Comparison of ENCODE assay signal across 8 cellular contexts in the genomic region with DNA sequence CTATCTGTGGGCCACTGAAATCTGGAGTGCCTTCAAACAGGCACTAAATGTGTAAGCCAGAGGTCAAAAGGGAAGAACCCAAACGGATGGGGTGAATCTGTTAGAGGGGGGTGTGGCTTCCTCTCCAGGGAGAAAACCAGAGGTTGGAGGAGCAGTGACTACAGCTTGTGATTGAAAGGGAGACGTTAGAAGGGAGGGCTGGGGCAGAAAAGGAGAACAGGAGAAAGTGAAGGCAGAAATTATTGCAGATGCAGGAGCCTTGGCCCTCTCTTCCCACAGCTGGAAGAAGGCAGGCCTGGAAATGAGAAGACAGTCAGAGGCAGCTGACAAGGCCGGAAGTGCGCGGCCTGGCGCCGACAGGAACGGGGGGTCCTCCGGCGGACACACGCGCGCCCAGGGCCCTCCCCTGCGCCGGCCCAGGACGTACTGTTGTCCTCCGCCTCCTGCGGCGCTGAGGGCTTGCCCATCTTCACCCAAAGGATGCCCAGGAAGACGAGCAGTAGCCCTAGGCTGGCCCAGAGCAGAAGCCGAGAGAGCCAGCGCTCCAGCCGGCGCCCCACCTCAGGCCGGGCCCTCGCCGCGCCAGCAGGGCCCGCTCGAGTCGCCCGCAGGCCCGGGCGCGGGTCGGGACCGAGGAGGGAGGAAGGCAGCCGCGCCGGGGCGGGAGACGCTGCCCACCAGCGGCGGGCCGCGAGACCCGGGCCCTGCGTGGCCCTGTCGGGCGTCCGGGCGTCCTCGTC. TPM values are rescaled to one million over a fixed set of nuclear protein-coding genes. Genes with fewer than 3 reads are reported as not detected.
DNase-seq lines count a peak whose midpoint lies in the region; ATAC-seq and TF ChIP-seq lines count a peak whose summit lies in the region.

No MANE protein-coding gene starts in this region.

- 0% methylated on average over 1 to 21 of the region's 53 CpGs for WGBS in transverse colon (ENCODE audit: low coverage in 1 of 2), 2 donors

- peaks cover 28% of the 10 kb centered on the region for H3K36me3 ChIP-seq in osteoblast (ENCODE audit: insufficient read depth, low read length)
- H3K36me3 ChIP-seq in transverse colon, result peaks cover 0 to 18% (median 2%) of the 10 kb centered on the region in 4 donors

- H4K20me1 ChIP-seq in osteoblast (ENCODE audit: insufficient read depth, low read length), result peaks cover 42% of the 10 kb centered on the region

- in situ Hi-C loops in SK-MEL-5 (cut with HindIII; ENCODE audit: low pct_unique_long_range_greater_than_20kb, low sequenced_read_pairs) (no loop called here), transverse colon (cut with MboI; ENCODE audit: low pct_ligation_motif_present in 1 of 4, low pct_unique_long_range_greater_than_20kb in 1 of 4, low sequenced_read_pairs in 3 of 4) (no loop called here)

- H3K9me3 ChIP-seq in osteoblast (ENCODE audit: low read depth, low read length), result no peaks in the 10 kb centered on the region
- H3K9me3 ChIP-seq in transverse colon, result no peaks in the 10 kb centered on the region

- TF ChIP-seq CTCF in osteoblast (IDR thresholded peaks at IDR 0.05; ENCODE audit: extremely low read depth, low read depth, low read length), result no peak
- no peak for TF ChIP-seq CTCF in transverse colon (IDR thresholded peaks at IDR 0.05)

- H3K4me3 ChIP-seq in osteoblast (ENCODE audit: insufficient read depth, low read length), result peak overlapping the region; percentile 84
- peak overlapping the region; percentile 73 to 99 (median 88) for H3K4me3 ChIP-seq in transverse colon

- no peak for TF ChIP-seq EP300 in transverse colon (IDR thresholded peaks at IDR 0.05; ENCODE audit: low read depth)

- H3K4me1 ChIP-seq in osteoblast (ENCODE audit: insufficient read depth, low read length) (peaks cover 49% of the 10 kb centered on the region), transverse colon (peaks cover 19 to 35% (median 30%) of the 10 kb centered on the region in 4 donors)

- peak overlapping the region; percentile 2 for H2AFZ ChIP-seq in osteoblast (ENCODE audit: low read length)

- peak overlapping the region; percentile 90 for H3K4me2 ChIP-seq in osteoblast (ENCODE audit: insufficient read depth, low read length)

- peaks cover 4 to 6% of the 10 kb centered on the region in 2 donors for H3K9me3 Mint-ChIP-seq in activated naive CD4-positive, alpha-beta T cell treated with anti-CD3 and anti-CD28 coated beads, Interleukin-2, amount 50 U/mL, for 72 hours

- peaks cover 13% of the 10 kb centered on the region in 2 donors for H3K36me3 Mint-ChIP-seq in activated naive CD4-positive, alpha-beta T cell treated with anti-CD3 and anti-CD28 coated beads, Interleukin-2, amount 50 U/mL, for 72 hours

- ATAC-seq in GM19395 (IDR thresholded peaks at IDR 0.05; ENCODE audit: unreplicated experiment), result peak; percentile 62
- ATAC-seq in HG03520 (IDR thresholded peaks at IDR 0.05; ENCODE audit: unreplicated experiment), result peak; percentile 28
- peak; percentile 70 to 72 for ATAC-seq in activated naive CD4-positive, alpha-beta T cell treated with anti-CD3 and anti-CD28 coated beads, Interleukin-2, amount 50 U/mL, for 72 hours

- peak overlapping the region; percentile 99 for H3K27ac Mint-ChIP-seq in activated naive CD4-positive, alpha-beta T cell treated with anti-CD3 and anti-CD28 coated beads, Interleukin-2, amount 50 U/mL, for 72 hours

- DNase-seq in COLO829 (ENCODE audit: low spot score) (peak; percentile 68), SK-MEL-5 (ENCODE audit: low read depth, low spot score) (peak; percentile 76), glomerular visceral epithelial cell (ENCODE audit: extremely low spot score) (peak; percentile 66), osteoblast (ENCODE audit: insufficient read length, low spot score, missing footprints) (peak; percentile 93), transverse colon (peak; percentile 77)
- peak; percentile 60 to 70 for DNase-seq in activated naive CD4-positive, alpha-beta T cell treated with anti-CD3 and anti-CD28 coated beads, Interleukin-2, amount 50 U/mL, for 72 hours (ENCODE audit: low spot score in 2 of 2)

- H3K79me2 ChIP-seq in osteoblast (ENCODE audit: insufficient read depth, low read length), result peaks cover 57% of the 10 kb centered on the region

- H3K27me3 ChIP-seq in osteoblast (ENCODE audit: insufficient read depth, low read length), result no peaks in the 10 kb centered on the region
- peaks cover 5% of the 10 kb centered on the region for H3K27me3 ChIP-seq in transverse colon

- H3K27ac ChIP-seq in osteoblast (ENCODE audit: low read depth, low read length), result peak overlapping the region; percentile 87
- peak overlapping the region; percentile 96 to 99 (median 98) for H3K27ac ChIP-seq in transverse colon

- TF ChIP-seq POLR2A in transverse colon (IDR thresholded peaks at IDR 0.05), result peak; percentile 60

- intact Hi-C loops in transverse colon (cut with DNase I; ENCODE audit: low total_unique reads), result loop anchor here (1.0 to 5.0 kb wide), 2 partner anchors 94 to 237 kb away; no protein-coding TSS in a partner anchor

RNA-seq across cellular contexts. Expression of a gene that starts 0.8 kb away (rescaled TPM):
- total RNA-seq in SK-MEL-5 (2014; rRNA removed; shearing (Covaris generic)), result 40.0 and 54.6 TPM in 2 replicates
- 46.1 and 49.9 TPM in 2 replicates for polyA plus RNA-seq in SK-MEL-5 (2015; cell fraction: cytosol; rRNA removed)
- polyA plus RNA-seq in SK-MEL-5 (2015; cell fraction: nucleus; rRNA removed), result 126 and 146 TPM in 2 replicates
- 10 to 100 TPM; 54.4 to 80.5 TPM for total RNA-seq in activated naive CD4-positive, alpha-beta T cell treated with anti-CD3 and anti-CD28 coated beads, Interleukin-2, amount 50 U/mL, for 72 hours
- total RNA-seq in osteoblast (47.4 and 49.2 TPM in 2 replicates), transverse colon (100 to 1,000 TPM in 2 of 4 donors, 10 to 100 TPM in 2; 57.3 to 159 (median 112) TPM)

RNA-seq across cellular contexts. Expression of a gene that starts 15.7 kb away (rescaled TPM):
- not detected in 2 replicates for total RNA-seq in SK-MEL-5 (2014; rRNA removed; shearing (Covaris generic))
- polyA plus RNA-seq in SK-MEL-5 (2015; cell fraction: cytosol; rRNA removed), result not detected in 2 replicates
- polyA plus RNA-seq in SK-MEL-5 (2015; cell fraction: nucleus; rRNA removed), result not detected in 2 replicates
- total RNA-seq in activated naive CD4-positive, alpha-beta T cell treated with anti-CD3 and anti-CD28 coated beads, Interleukin-2, amount 50 U/mL, for 72 hours, result not detected
- not detected in 2 replicates for total RNA-seq in osteoblast
- not detected for total RNA-seq in transverse colon

RNA-seq across cellular contexts. Expression of a gene that starts 41.4 kb away (rescaled TPM):
- total RNA-seq in SK-MEL-5 (2014; rRNA removed; shearing (Covaris generic)), result not detected in 2 replicates
- polyA plus RNA-seq in SK-MEL-5 (2015; cell fraction: cytosol; rRNA removed), result not detected in 2 replicates
- not detected in 2 replicates for polyA plus RNA-seq in SK-MEL-5 (2015; cell fraction: nucleus; rRNA removed)
- not detected for total RNA-seq in activated naive CD4-positive, alpha-beta T cell treated with anti-CD3 and anti-CD28 coated beads, Interleukin-2, amount 50 U/mL, for 72 hours
- total RNA-seq in osteoblast, result under 0.01 and 0.29 TPM in 2 replicates
- total RNA-seq in transverse colon, result 1 to 10 TPM in 2 of 4 donors, under 1 TPM in 1, not detected in 1; 1.00 to 2.9 (median 1.9) TPM

Comparison
In these comparisons a context has a peak if more than half of its experiments do, and no peak if none do; other contexts are left out.
1. Peak in every context shown above with its lines: DNase-seq, ATAC-seq, H3K4me3 ChIP-seq and H3K27ac ChIP-seq.